Comparison of ENCODE assay signal across 8 cellular contexts in the genomic region with DNA sequence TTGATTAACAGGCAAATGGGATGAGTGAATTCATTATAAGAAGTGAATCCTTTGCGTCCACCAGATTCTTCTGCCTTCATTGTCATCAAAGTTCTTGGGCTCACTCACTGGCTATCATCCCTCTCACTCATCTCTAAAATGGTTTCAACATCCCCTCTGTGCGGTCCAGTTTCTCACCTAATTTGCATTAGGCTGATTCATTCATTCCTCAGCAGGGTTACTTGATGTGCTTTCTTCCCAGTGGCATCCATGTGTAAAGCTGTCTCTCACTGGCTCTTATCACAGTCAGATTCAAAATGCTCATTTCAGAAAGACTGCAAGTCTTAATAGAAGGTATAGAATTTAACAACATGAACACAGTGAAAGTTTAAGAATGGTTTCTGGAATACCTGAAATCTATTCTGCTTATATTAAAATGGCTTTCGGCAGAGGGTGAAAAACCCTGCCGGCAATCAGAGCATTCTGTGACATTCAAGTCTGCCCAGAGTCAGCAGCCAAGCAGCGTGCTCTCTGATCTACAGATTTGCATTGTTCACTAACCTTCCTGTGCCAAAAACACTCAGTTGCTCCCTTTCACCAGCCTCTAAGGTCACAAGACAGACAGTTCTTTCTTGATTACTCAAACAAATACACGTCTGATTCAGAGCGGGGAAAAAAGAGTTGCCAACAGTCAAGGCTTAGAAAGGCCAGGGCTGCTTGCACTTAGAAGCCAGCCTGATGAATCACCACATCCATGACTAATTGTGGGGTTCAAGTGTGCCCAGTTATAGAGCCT.
DNase-seq lines count a peak whose midpoint lies in the region; ATAC-seq and TF ChIP-seq lines count a peak whose summit lies in the region.

No MANE protein-coding gene starts in this region.

- peak overlapping the region; percentile 17 for H3K4me3 ChIP-seq in AG10803 (ENCODE audit: low read length)

- DNase-seq in AG10803 (ENCODE audit: low read depth) = peak; percentile 99
- peak; percentile 0 for DNase-seq in activated T-helper 9 cell treated with anti-CD3 and anti-CD28 coated beads, Interleukin-2, amount 50 U/mL, for 16 hours (ENCODE audit: low read depth)
- DNase-seq in hepatic stellate cell (ENCODE audit: low spot score) = peak; percentile 51
- DNase-seq in stimulated activated CD4-positive, alpha-beta T cell treated with anti-CD3 and anti-CD28 coated beads, Interleukin-12 subunit alpha, Interleukin-12 subunit beta, amount 100 ng/mL, for 4 hours = peak; percentile 1
- no peak for DNase-seq in NCI-H1930 (lab: John Stamatoyannopoulos, UW)
- no peak for DNase-seq in effector CD4-positive, alpha-beta T cell

- no peak for TF ChIP-seq CTCF in AG10803 (conservative IDR thresholded peaks at IDR 0.05; ENCODE audit: low read length)

- ATAC-seq in GM19328 (IDR thresholded peaks at IDR 0.05; ENCODE audit: unreplicated experiment) (peak; percentile 88), HG03196 (IDR thresholded peaks at IDR 0.05; ENCODE audit: unreplicated experiment) (peak; percentile 88)

Comparison
In these comparisons a context has a peak if more than half of its experiments do, and no peak if none do; other contexts are left out.
1. DNase-seq: peak in AG10803 (single experiment), activated T-helper 9 cell treated with anti-CD3 and anti-CD28 coated beads, Interleukin-2, amount 50 U/mL, for 16 hours (single experiment), hepatic stellate cell (single experiment) and stimulated activated CD4-positive, alpha-beta T cell treated with anti-CD3 and anti-CD28 coated beads, Interleukin-12 subunit alpha, Interleukin-12 subunit beta, amount 100 ng/mL, for 4 hours (single experiment); none in NCI-H1930 (0 of 2) and effector CD4-positive, alpha-beta T cell (single experiment).